In genomic region chr17:41915566-41915965, GRCh38 we compare ENCODE assay signal across 14 cellular contexts. TPM values are rescaled to one million over a fixed set of nuclear protein-coding genes. Genes with fewer than 3 reads are reported as not detected.
DNase-seq lines count a peak whose midpoint lies in the region; ATAC-seq and TF ChIP-seq lines count a peak whose summit lies in the region.
"Had no signal": no experiment of that assay in that cellular context is flagged by ENCODE, and none has a peak within 500 bp of the region (broad histone marks: within the 10 kb centered on the region; RNA-seq: fewer than 3 reads in every experiment).

No MANE protein-coding gene starts in this region.

- H3K9me3 Mint-ChIP-seq in activated T-cell treated with anti-CD3 and anti-CD28 coated beads, Interleukin-2, amount 50 U/mL, for 72 hours = no peaks in the 10 kb centered on the region
- H3K9me3 Mint-ChIP-seq in T-cell = no peaks in the 10 kb centered on the region

- TF ChIP-seq POLR2A in sigmoid colon (IDR thresholded peaks at IDR 0.05) = no peak

- TF ChIP-seq EP300 in sigmoid colon (IDR thresholded peaks at IDR 0.05) = no peak

- TF ChIP-seq CTCF in smooth muscle cell (IDR thresholded peaks at IDR 0.05; ENCODE audit: borderline replicate concordance, insufficient read depth, poor library complexity, severe bottlenecking) (no peak), sigmoid colon (IDR thresholded peaks at IDR 0.05) (no peak)

- H3K4me1 ChIP-seq in smooth muscle cell (ENCODE audit: low read depth) (peaks cover 40% of the 10 kb centered on the region), sigmoid colon (peaks cover 0 to 33% (median 24%) of the 10 kb centered on the region in 4 donors)

- H3K27ac Mint-ChIP-seq in activated T-cell treated with anti-CD3 and anti-CD28 coated beads, Interleukin-2, amount 50 U/mL, for 72 hours = peak overlapping the region; percentile 32
- H3K27ac Mint-ChIP-seq in T-cell = no peak overlapping the region

- intact Hi-C loops in sigmoid colon (cut with DNase I) = loop anchor here (5.0 kb wide), 1 partner anchor 103 kb away; the partner anchor contains the start of genes FKBP10 and P3H4

- DNase-seq in activated T-cell treated with anti-CD3 and anti-CD28 coated beads, Interleukin-2, amount 50 U/mL, for 72 hours = no peak
- DNase-seq in activated T-cell treated with anti-CD3 and anti-CD28 coated beads for 4 hours (no peak), T-cell (no peak), epithelial cell of prostate (ENCODE audit: low read depth, low spot score) (no peak), smooth muscle cell (lab: John Stamatoyannopoulos, UW; ENCODE audit: unreplicated experiment) (no peak), RPMI8226 (no peak), sigmoid colon (no peak), activated gamma-delta T cell treated with Interleukin-2 at 50 U/mL for 16 hours (no peak)
- DNase-seq: C1 segment of cervical spinal cord, HCEC 1CT, heart right ventricle, Karpas-422, NCI-H2171 treated with DMSO at 0.1 percent for 48 hours had no signal

- H3K4me3 Mint-ChIP-seq in activated T-cell treated with anti-CD3 and anti-CD28 coated beads, Interleukin-2, amount 50 U/mL, for 72 hours = peak overlapping the region; percentile 34 to 57
- H3K4me3 Mint-ChIP-seq in T-cell = peak overlapping the region in 2 of 3 donors; percentile 27 to 44

- H3K4me3 ChIP-seq in smooth muscle cell = no peak overlapping the region
- H3K4me3 ChIP-seq in sigmoid colon = no peak overlapping the region
- H3K4me3 ChIP-seq: heart right ventricle, thoracic aorta had no signal

- H3K9ac ChIP-seq in smooth muscle cell (ENCODE audit: low read depth) = no peak overlapping the region

- CTCF ChIA-PET in T-cell (lab: Charles Lee) = no interaction called here

- ATAC-seq in activated T-cell treated with anti-CD3 and anti-CD28 coated beads, Interleukin-2, amount 50 U/mL, for 72 hours (replicated peaks in 1 of 2) = no peak
- ATAC-seq in T-cell (replicated peaks in 1 of 4) = no peak
- ATAC-seq: heart right ventricle had no signal

- WGBS in smooth muscle cell (ENCODE audit: low lambda C conversion rate) = 13% methylated on average over 1 of the region's 2 CpGs
- 82 to 93% methylated on average over 2 of the region's 2 CpGs for WGBS in sigmoid colon, 2 donors

- H3F3A ChIP-seq in smooth muscle cell (ENCODE audit: low read depth) = peaks cover 22% of the 10 kb centered on the region

- peak overlapping the region; percentile 13 for H3K27ac ChIP-seq in epithelial cell of prostate
- H3K27ac ChIP-seq in smooth muscle cell (ENCODE audit: low read depth) = peak overlapping the region; percentile 97
- H3K27ac ChIP-seq in sigmoid colon = no peak overlapping the region
- H3K27ac ChIP-seq: heart right ventricle, thoracic aorta had no signal

- H3K36me3 ChIP-seq in smooth muscle cell (ENCODE audit: low read depth) (no peaks in the 10 kb centered on the region), sigmoid colon (peaks cover 11 to 32% (median 25%) of the 10 kb centered on the region in 4 donors)

- POLR2A ChIA-PET in T-cell (lab: Charles Lee) = interaction anchor here in 1 of 2 donors (0.6 kb wide), 1 partner anchor 81 kb away, joined by 10 read pairs; no protein-coding TSS in a partner anchor

- peaks cover 2 to 5% of the 10 kb centered on the region in 2 donors for H3K36me3 Mint-ChIP-seq in activated T-cell treated with anti-CD3 and anti-CD28 coated beads, Interleukin-2, amount 50 U/mL, for 72 hours (ENCODE audit: insufficient read depth in 2 of 2)
- peaks cover 29% of the 10 kb centered on the region for H3K36me3 Mint-ChIP-seq in T-cell

- H3K4me2 ChIP-seq in smooth muscle cell = peak overlapping the region; percentile 93

- H3K27me3 ChIP-seq in smooth muscle cell (ENCODE audit: low read depth) = no peaks in the 10 kb centered on the region
- no peaks in the 10 kb centered on the region for H3K27me3 ChIP-seq in sigmoid colon
- H3K27me3 ChIP-seq: heart right ventricle had no signal

- H2AFZ ChIP-seq in smooth muscle cell (ENCODE audit: low read depth) = no peak overlapping the region

- peaks cover 26% of the 10 kb centered on the region for H3K4me1 Mint-ChIP-seq in activated T-cell treated with anti-CD3 and anti-CD28 coated beads, Interleukin-2, amount 50 U/mL, for 72 hours (ENCODE audit: low read depth)
- H3K4me1 Mint-ChIP-seq in T-cell = peaks cover 34 to 45% (median 38%) of the 10 kb centered on the region in 3 donors

- no peaks in the 10 kb centered on the region for H3K27me3 Mint-ChIP-seq in activated T-cell treated with anti-CD3 and anti-CD28 coated beads, Interleukin-2, amount 50 U/mL, for 72 hours (ENCODE audit: low read depth)
- no peaks in the 10 kb centered on the region for H3K27me3 Mint-ChIP-seq in T-cell

- H3K9me3 ChIP-seq in smooth muscle cell (replicated peaks; ENCODE audit: low read depth) (no peaks in the 10 kb centered on the region), sigmoid colon (no peaks in the 10 kb centered on the region)
- H3K9me3 ChIP-seq: heart right ventricle, thoracic aorta had no signal

- H3K79me2 ChIP-seq in smooth muscle cell (ENCODE audit: low read depth) = peaks cover 75% of the 10 kb centered on the region

- peaks cover 68% of the 10 kb centered on the region for H4K20me1 ChIP-seq in smooth muscle cell (ENCODE audit: low read depth)

RNA-seq across cellular contexts. Expression of gene ACLY, which starts 3.2 kb away (rescaled TPM):
- 100 to 1,000 TPM; 124 to 129 TPM for total RNA-seq in activated T-cell treated with anti-CD3 and anti-CD28 coated beads, Interleukin-2, amount 50 U/mL, for 72 hours
- total RNA-seq in T-cell (100 to 1,000 TPM in 1 of 5 donors, 10 to 100 TPM in 4; 69.1 to 101 (median 96.3) TPM), smooth muscle cell (188 and 217 TPM in 2 replicates), sigmoid colon (10 to 100 TPM; 41.0 to 56.2 (median 44.7) TPM)
- polyA plus RNA-seq in smooth muscle cell (119 and 172 TPM in 2 replicates), sigmoid colon (10 to 100 TPM; 27.0 to 55.1 (median 33.3) TPM)

RNA-seq across cellular contexts. Expression of gene ODAD4, which starts 14.9 kb away (rescaled TPM):
- 1 to 10 TPM in 1 of 2 donors, under 1 TPM in 1; 0.72 to 1.6 TPM for total RNA-seq in activated T-cell treated with anti-CD3 and anti-CD28 coated beads, Interleukin-2, amount 50 U/mL, for 72 hours
- total RNA-seq in T-cell (1 to 10 TPM in 1 of 5 donors, under 1 TPM in 3, not detected in 1; 0.22 to 2.0 (median 0.39) TPM), smooth muscle cell (1.5 and 1.7 TPM in 2 replicates), sigmoid colon (1 to 10 TPM; 1.4 to 2.2 (median 1.6) TPM)
- polyA plus RNA-seq in smooth muscle cell (3.2 and 3.9 TPM in 2 replicates), sigmoid colon (under 1 TPM in 1 of 3 donors, not detected in 2; 0.41 TPM)

RNA-seq across cellular contexts. Expression of gene KLHL11, which starts 50.3 kb away (rescaled TPM):
- 10 to 100 TPM; 17.6 to 24.4 TPM for total RNA-seq in activated T-cell treated with anti-CD3 and anti-CD28 coated beads, Interleukin-2, amount 50 U/mL, for 72 hours
- total RNA-seq in T-cell (10 to 100 TPM; 17.1 to 28.2 (median 18.6) TPM), smooth muscle cell (23.8 and 29.2 TPM in 2 replicates), sigmoid colon (10 to 100 TPM; 16.1 to 21.6 (median 19.2) TPM)
- polyA plus RNA-seq in smooth muscle cell (7.9 and 10.0 TPM in 2 replicates), sigmoid colon (1 to 10 TPM in 1 of 3 donors, under 1 TPM in 1, not detected in 1; 0.46 to 2.0 TPM)

RNA-seq across cellular contexts. Expression of gene CNP, which starts 51.0 kb away (rescaled TPM):
- total RNA-seq in activated T-cell treated with anti-CD3 and anti-CD28 coated beads, Interleukin-2, amount 50 U/mL, for 72 hours = 10 to 100 TPM; 51.4 to 53.8 TPM
- total RNA-seq in T-cell = 10 to 100 TPM; 24.4 to 36.2 (median 34.3) TPM
- 28.5 and 34.7 TPM in 2 replicates for total RNA-seq in smooth muscle cell
- 60.1 and 63.0 TPM in 2 replicates for polyA plus RNA-seq in smooth muscle cell
- 10 to 100 TPM; 52.0 to 71.3 (median 65.2) TPM for total RNA-seq in sigmoid colon
- 10 to 100 TPM; 24.0 to 48.0 (median 25.2) TPM for polyA plus RNA-seq in sigmoid colon

Comparison
In these comparisons a context has a peak if more than half of its experiments do, and no peak if none do; other contexts are left out.
1. H3K27ac ChIP-seq: peak in epithelial cell of prostate (single experiment) and smooth muscle cell (single experiment); none in sigmoid colon (0 of 4).